8 cellular contexts compared by ENCODE assay signal in the genomic region with DNA sequence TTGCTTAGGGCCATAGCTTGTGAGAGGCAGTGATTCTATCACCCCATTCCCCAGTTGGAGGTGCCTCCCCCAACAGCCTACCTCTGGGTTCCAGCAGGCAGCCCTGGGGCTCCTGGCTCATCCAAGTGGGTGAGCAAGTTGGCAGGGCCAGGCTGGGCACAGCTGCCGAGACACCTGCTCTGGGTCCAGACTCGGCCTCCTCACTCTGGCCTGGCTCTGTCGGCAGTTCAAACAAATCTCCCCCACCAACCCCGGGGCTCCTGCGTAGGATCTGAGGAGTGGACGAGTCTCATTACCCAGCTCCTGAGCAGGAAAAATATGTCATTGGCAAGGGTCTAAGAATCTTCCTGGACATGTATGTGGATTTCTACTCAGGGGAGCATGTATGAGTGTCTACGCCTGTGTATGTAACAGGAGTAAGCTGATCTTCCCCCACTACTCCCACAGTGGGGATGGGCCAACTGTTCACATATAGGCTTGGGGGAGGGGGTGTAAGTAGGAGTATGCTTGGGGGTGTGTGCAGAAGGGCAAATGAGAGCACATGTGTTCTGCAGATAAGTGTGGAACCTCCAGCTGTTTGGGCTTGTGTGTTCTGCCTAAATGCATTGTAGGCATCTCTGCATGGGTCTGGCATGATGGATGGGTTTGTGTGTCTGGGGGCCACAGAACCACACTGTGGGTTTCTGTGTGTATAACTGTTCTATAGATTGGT. TPM values are rescaled to one million over a fixed set of nuclear protein-coding genes. Genes with fewer than 3 reads are reported as not detected.
A peak's percentile ranks its signal among the peaks of the same experiment; 100 is the strongest.
DNase-seq lines count a peak whose midpoint lies in the region; ATAC-seq and TF ChIP-seq lines count a peak whose summit lies in the region.

No MANE protein-coding gene starts in this region.

- DNase-seq in DMS53 treated with DMSO at 0.1 percent for 48 hours (lab: John Stamatoyannopoulos, UW; ENCODE audit: unreplicated experiment): peak; percentile 79
- peak; percentile 78 for DNase-seq in NCI-H1694 (lab: John Stamatoyannopoulos, UW)
- DNase-seq in suprapubic skin (ENCODE audit: low spot score in 2 of 2): peak in 1 of 2 donors; percentile 77
- no peak for DNase-seq in activated CD8-positive, alpha-beta memory T cell treated with anti-CD3 and anti-CD28 coated beads, Interleukin-2, amount 50 U/mL, for 4 hours
- no peak for DNase-seq in putamen (ENCODE audit: low spot score)

- peak overlapping the region; percentile 89 for H3K4me3 ChIP-seq in iPS-20b (ENCODE audit: low read length)
- H3K4me3 ChIP-seq in suprapubic skin: peak overlapping the region; percentile 73

- no peak for TF ChIP-seq EP300 in suprapubic skin (IDR thresholded peaks at IDR 0.05)

- ATAC-seq in GM18858 (IDR thresholded peaks at IDR 0.05; ENCODE audit: unreplicated experiment): no peak

- H3K27me3 ChIP-seq in iPS-20b (ENCODE audit: insufficient read depth, low read length) (no peaks in the 10 kb centered on the region), suprapubic skin (no peaks in the 10 kb centered on the region)

- peaks cover 24% of the 10 kb centered on the region for H3K4me1 ChIP-seq in iPS-20b (ENCODE audit: insufficient read depth, low read length)
- peaks cover 81% of the 10 kb centered on the region for H3K4me1 ChIP-seq in suprapubic skin

- peak overlapping the region; percentile 57 for H3K27ac ChIP-seq in adipose tissue (ENCODE audit: low read depth, low read length)
- peak overlapping the region; percentile 57 for H3K27ac ChIP-seq in iPS-20b (ENCODE audit: low read length)
- peak overlapping the region; percentile 85 for H3K27ac ChIP-seq in suprapubic skin

- TF ChIP-seq CTCF in suprapubic skin (IDR thresholded peaks at IDR 0.05): no peak

- no peak for TF ChIP-seq POLR2A in suprapubic skin (IDR thresholded peaks at IDR 0.05)

- peak overlapping the region; percentile 94 for H3K9ac ChIP-seq in iPS-20b (ENCODE audit: low read depth, low read length)

- H3K36me3 ChIP-seq in iPS-20b (ENCODE audit: insufficient read depth, low read depth, low read length): peaks cover 9% of the 10 kb centered on the region
- no peaks in the 10 kb centered on the region for H3K36me3 ChIP-seq in suprapubic skin

- 58 to 74% (median 58%) methylated on average over 7 of the region's 7 CpGs for WGBS in adipose tissue, 3 donors
- 33% methylated on average over 2 of the region's 7 CpGs for WGBS in suprapubic skin

- H3K9me3 ChIP-seq in iPS-20b (ENCODE audit: insufficient read depth, low read depth, low read length): no peaks in the 10 kb centered on the region
- no peaks in the 10 kb centered on the region for H3K9me3 ChIP-seq in suprapubic skin

RNA-seq across cellular contexts. Expression of gene ID1, which starts 2.0 kb away (rescaled TPM):
- 100 to 1,000 TPM in 2 of 3 donors, 10 to 100 TPM in 1; 82.2 to 436 (median 301) TPM for polyA plus RNA-seq in adipose tissue
- 100 to 1,000 TPM; 335 to 766 (median 507) TPM for total RNA-seq in suprapubic skin

RNA-seq across cellular contexts. Expression of gene COX4I2, which starts 30.6 kb away (rescaled TPM):
- 10 to 100 TPM in 1 of 3 donors, 1 to 10 TPM in 2; 2.6 to 36.0 (median 9.3) TPM for polyA plus RNA-seq in adipose tissue
- 1 to 10 TPM in 1 of 4 donors, not detected in 3; 2.7 TPM for total RNA-seq in suprapubic skin

Comparison
In these comparisons a context has a peak if more than half of its experiments do, and no peak if none do; other contexts are left out.
1. DNase-seq: peak in DMS53 treated with DMSO at 0.1 percent for 48 hours (single experiment) and NCI-H1694 (single experiment); none in activated CD8-positive, alpha-beta memory T cell treated with anti-CD3 and anti-CD28 coated beads, Interleukin-2, amount 50 U/mL, for 4 hours (single experiment) and putamen (single experiment).
2. Peak in every context shown above with its lines, with median percentiles within 50 percentile points of each other: H3K27ac ChIP-seq.